8 cellular contexts compared by ENCODE assay signal in the genomic region with DNA sequence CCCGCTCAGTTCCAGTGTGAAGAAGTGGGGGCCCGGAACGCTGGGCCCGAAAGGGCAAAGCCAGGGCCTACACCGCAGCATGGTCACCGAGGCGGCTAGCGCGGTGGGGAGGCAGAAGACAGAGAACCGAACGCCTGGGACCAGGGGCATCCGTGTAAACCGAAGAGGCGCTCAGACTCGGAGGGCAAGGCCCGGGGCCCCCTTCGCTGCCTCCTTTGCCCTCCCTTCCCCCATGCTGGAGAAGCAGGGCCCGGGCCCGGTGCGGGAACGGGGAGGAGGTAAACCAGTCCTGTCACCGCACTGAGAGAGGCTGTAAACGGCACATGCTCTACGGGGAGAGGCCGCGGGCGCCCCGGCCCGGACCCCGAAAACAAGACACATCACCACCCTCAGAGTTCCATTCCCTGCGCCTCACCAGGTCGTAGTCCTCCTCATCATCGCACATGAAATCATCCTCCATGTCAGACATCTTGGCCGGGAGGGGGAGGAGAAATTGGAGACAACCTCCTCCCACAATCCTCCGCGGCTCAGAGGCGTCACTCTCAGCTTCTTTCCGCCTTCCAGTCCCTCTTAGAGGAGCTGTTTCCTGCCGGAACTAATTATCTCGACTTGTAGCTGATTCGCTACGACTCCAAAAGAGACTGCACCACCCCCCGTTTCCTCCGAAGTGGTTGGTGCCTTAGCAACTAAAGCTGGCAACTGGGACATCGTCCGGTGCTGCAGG. TPM values are rescaled to one million over a fixed set of nuclear protein-coding genes. Genes with fewer than 3 reads are reported as not detected.
DNase-seq lines count a peak whose midpoint lies in the region; ATAC-seq and TF ChIP-seq lines count a peak whose summit lies in the region.

COPS2 (minus strand) TSS at position 490 of the 724 bp plus-strand sequence; CDS start at position 469, 21 bp downstream.

- peak within 1 kb of the TSS; percentile 66 to 87 for H3K4me3 ChIP-seq in ascending aorta
- peak within 1 kb of the TSS; percentile 72 for H3K4me3 ChIP-seq in right cardiac atrium (ENCODE audit: low read length)
- H3K4me3 ChIP-seq in uterus, result peak within 1 kb of the TSS; percentile 80 to 96

- H3K27me3 Mint-ChIP-seq in T-helper 2 cell treated with Interferon-gamma antibody and Interleukin-4, amounts not matched to agents 5 μg/mL and 100 μg/mL, for 36 hours (ENCODE audit: low read depth), result no peaks in the 10 kb centered on the region

- intact Hi-C loops in ascending aorta (cut with DNase I) (loop anchor here (2.0 kb wide), 1 partner anchor 1198 kb away; no protein-coding TSS in a partner anchor), right cardiac atrium (cut with DNase I) (loop anchor here in 1 of 4 donors (10.0 kb wide), 1 partner anchor 110 kb away; the partner anchor contains the start of gene SECISBP2L), uterus (cut with DNase I; ENCODE audit: low total_unique reads) (no loop called here)

- peak; percentile 76 for DNase-seq in NCI-H187 treated with DMSO at 0.1 percent for 48 hours (lab: John Stamatoyannopoulos, UW)
- peak; percentile 93 for DNase-seq in T-helper 2 cell treated with Interferon-gamma antibody and Interleukin-4, amounts not matched to agents 5 μg/mL and 100 μg/mL, for 36 hours (ENCODE audit: low spot score)
- DNase-seq in ascending aorta (ENCODE audit: low spot score in 2 of 2), result peak; percentile 80 to 98
- DNase-seq in right cardiac atrium, result peak; percentile 90 to 95 (median 94)
- peak; percentile 97 for DNase-seq in pulmonary artery endothelial cell (ENCODE audit: low read depth, low spot score)
- peak; percentile 94 to 95 for DNase-seq in uterus

- TF ChIP-seq CTCF in ascending aorta (IDR thresholded peaks at IDR 0.05) (peak in 1 of 3 experiments; percentile 2), uterus (IDR thresholded peaks at IDR 0.05) (peak in 2 of 4 experiments; percentile 16 to 43)

- no peaks in the 10 kb centered on the region for H3K27me3 ChIP-seq in ascending aorta
- H3K27me3 ChIP-seq in right cardiac atrium (ENCODE audit: control insufficient read depth, insufficient read depth), result no peaks in the 10 kb centered on the region
- H3K27me3 ChIP-seq in uterus, result no peaks in the 10 kb centered on the region

- H3K4me1 Mint-ChIP-seq in T-helper 2 cell treated with Interferon-gamma antibody and Interleukin-4, amounts not matched to agents 5 μg/mL and 100 μg/mL, for 36 hours (ENCODE audit: low read depth), result peaks cover 39% of the 10 kb centered on the region

- peak; percentile 42 to 52 for TF ChIP-seq POLR2A in uterus (IDR thresholded peaks at IDR 0.05)

- H3K4me1 ChIP-seq in ascending aorta (peaks cover 0 to 6% of the 10 kb centered on the region in 2 donors), right cardiac atrium (ENCODE audit: control insufficient read depth, insufficient read depth, low read length) (no peaks in the 10 kb centered on the region), uterus (no peaks in the 10 kb centered on the region)

- WGBS in right cardiac atrium, result under 1% methylated on average over 46 of the region's 46 CpGs

- peaks cover 9% of the 10 kb centered on the region for H3K36me3 Mint-ChIP-seq in T-helper 2 cell treated with Interferon-gamma antibody and Interleukin-4, amounts not matched to agents 5 μg/mL and 100 μg/mL, for 36 hours (ENCODE audit: low read depth)

- peak within 1 kb of the TSS; percentile 98 for H3K27ac Mint-ChIP-seq in T-helper 2 cell treated with Interferon-gamma antibody and Interleukin-4, amounts not matched to agents 5 μg/mL and 100 μg/mL, for 36 hours

- peak within 1 kb of the TSS; percentile 98 for H3K4me3 Mint-ChIP-seq in T-helper 2 cell treated with Interferon-gamma antibody and Interleukin-4, amounts not matched to agents 5 μg/mL and 100 μg/mL, for 36 hours

- ATAC-seq in GM18499 (IDR thresholded peaks at IDR 0.05; ENCODE audit: insufficient read depth, unreplicated experiment) (peak; percentile 79), HG02943 (IDR thresholded peaks at IDR 0.05; ENCODE audit: low read depth, unreplicated experiment) (peak; percentile 91), right cardiac atrium (peak; percentile 99)

- no peaks in the 10 kb centered on the region for H3K9me3 ChIP-seq in ascending aorta
- H3K9me3 ChIP-seq in right cardiac atrium (ENCODE audit: control insufficient read depth, low read length), result no peaks in the 10 kb centered on the region
- no peaks in the 10 kb centered on the region for H3K9me3 ChIP-seq in uterus

- H3K36me3 ChIP-seq in ascending aorta, result no peaks in the 10 kb centered on the region
- H3K36me3 ChIP-seq in uterus, result no peaks in the 10 kb centered on the region

- H3K27ac ChIP-seq in ascending aorta (peak within 1 kb of the TSS; percentile 82 to 84), right cardiac atrium (ENCODE audit: low read length) (peak within 1 kb of the TSS; percentile 78), uterus (peak within 1 kb of the TSS; percentile 88 to 89)

- H3K9me3 Mint-ChIP-seq in T-helper 2 cell treated with Interferon-gamma antibody and Interleukin-4, amounts not matched to agents 5 μg/mL and 100 μg/mL, for 36 hours, result no peaks in the 10 kb centered on the region

RNA-seq across cellular contexts. Expression of gene COPS2, which starts in this region (rescaled TPM):
- total RNA-seq in ascending aorta (56.0 TPM), right cardiac atrium (10 to 100 TPM; 64.3 to 78.2 (median 70.8) TPM), pulmonary artery endothelial cell (69.5 and 102 TPM in 2 replicates), uterus (100 to 1,000 TPM in 2 of 4 donors, 10 to 100 TPM in 2; 59.1 to 181 (median 102) TPM)
- 43.1 TPM for polyA plus RNA-seq in right cardiac atrium

Comparison
In these comparisons a context has a peak if more than half of its experiments do, and no peak if none do; other contexts are left out.
1. Peak in every context shown above with its lines: DNase-seq, ATAC-seq, H3K4me3 ChIP-seq and H3K27ac ChIP-seq.